Comparison of ENCODE assay signal across 12 cellular contexts in genomic region chr10:18666810-18667209, GRCh38. TPM values are rescaled to one million over a fixed set of nuclear protein-coding genes. Genes with fewer than 3 reads are reported as not detected.
DNase-seq lines count a peak whose midpoint lies in the region; ATAC-seq, FAIRE-seq and TF ChIP-seq lines count a peak whose summit lies in the region.
"Had no signal": no experiment of that assay in that cellular context is flagged by ENCODE, and none has a peak within 500 bp of the region (broad histone marks: within the 10 kb centered on the region; RNA-seq: fewer than 3 reads in every experiment).

No MANE protein-coding gene starts in this region.

- no peak overlapping the region for H3K56ac ChIP-seq in H1 (replicated peaks; ENCODE audit: insufficient read length, low read depth, low read length)

- H3K79me2 ChIP-seq in H1 (ENCODE audit: control insufficient read depth in 1 of 2, insufficient read depth in 2 of 2, low read length in 2 of 2) = peaks cover 22 to 88% of the 10 kb centered on the region in 2 experiments
- H3K79me2 ChIP-seq in HepG2 (ENCODE audit: insufficient read depth, low read length) = peaks cover 74% of the 10 kb centered on the region

- no peak overlapping the region for H4K91ac ChIP-seq in H1 (replicated peaks; ENCODE audit: insufficient read length, low read length)

- H2AK5ac ChIP-seq in H1 (ENCODE audit: low read depth, low read length) = no peak overlapping the region

- in situ Hi-C loops in HepG2 (cut with HindIII; ENCODE audit: extremely low pct_ligation_motif_present, low pct_unique_long_range_greater_than_20kb) = loop anchor here (25.0 kb wide), 1 partner anchor 1005 kb away; no protein-coding TSS in a partner anchor
- in situ Hi-C loops in transverse colon (cut with MboI; ENCODE audit: low pct_ligation_motif_present in 1 of 4, low pct_unique_long_range_greater_than_20kb in 1 of 4, low sequenced_read_pairs in 3 of 4) = no loop called here

- ATAC-seq in HepG2 (no peak), GM18868 (IDR thresholded peaks at IDR 0.05; ENCODE audit: unreplicated experiment) (no peak), body of pancreas (no peak), HG02678 (IDR thresholded peaks at IDR 0.05; ENCODE audit: unreplicated experiment) (no peak)

- H3K27ac ChIP-seq in H1 (ENCODE audit: low read depth, low read length) = no peak overlapping the region
- H3K27ac ChIP-seq in HepG2 (ENCODE audit: extremely low read length, insufficient read depth, low read length) = no peak overlapping the region
- H3K27ac ChIP-seq in body of pancreas = peak overlapping the region in 1 of 4 donors; percentile 29
- no peak overlapping the region for H3K27ac ChIP-seq in transverse colon

- peaks cover 0 to 30% (median 14%) of the 10 kb centered on the region in 4 experiments; a peak in 5 of 8 replicates for H3K36me3 ChIP-seq in H1 (ENCODE audit: control insufficient read depth in 2 of 4, insufficient read depth in 4 of 4, low read length in 3 of 4)
- peaks cover 14 to 37% of the 10 kb centered on the region in 2 experiments for H3K36me3 ChIP-seq in HepG2 (replicated peaks in 1 of 2; ENCODE audit: control insufficient read depth in 1 of 2, insufficient read depth in 2 of 2, low read length in 2 of 2)
- no peaks in the 10 kb centered on the region for H3K36me3 ChIP-seq in body of pancreas (replicated peaks in 1 of 2; ENCODE audit: insufficient read depth in 1 of 2, low read depth in 2 of 2)
- peaks cover 0 to 19% (median 5%) of the 10 kb centered on the region in 4 donors for H3K36me3 ChIP-seq in transverse colon

- intact Hi-C loops in HepG2 (cut with micrococcal nuclease; ENCODE audit: unreplicated experiment) = no loop called here
- intact Hi-C loops in body of pancreas (cut with DNase I) = no loop called here
- intact Hi-C loops in transverse colon (cut with DNase I; ENCODE audit: low total_unique reads) = no loop called here

- no peak overlapping the region for H2BK15ac ChIP-seq in H1 (ENCODE audit: low read length)

- TF ChIP-seq CTCF in AG04449 (IDR thresholded peaks at IDR 0.05; ENCODE audit: insufficient read depth, low read length, missing control alignments) (no peak), H1 (IDR thresholded peaks at IDR 0.05; ENCODE audit: control extremely low read depth in 1 of 3, insufficient read depth in 1 of 3, low read depth in 1 of 3, low read length in 3 of 3) (no peak), HepG2 (CRISPR knock-in tag; IDR thresholded peaks at IDR 0.05) (no peak), body of pancreas (IDR thresholded peaks at IDR 0.05) (no peak), transverse colon (IDR thresholded peaks at IDR 0.05) (no peak)

- H3K23me2 ChIP-seq in H1 (ENCODE audit: low read depth, low read length) = no peaks in the 10 kb centered on the region

- H3K9ac ChIP-seq in H1 (replicated peaks in 1 of 4; ENCODE audit: extremely low read depth in 1 of 4, low read depth in 3 of 4, low read length in 3 of 4) (no peak overlapping the region), HepG2 (ENCODE audit: insufficient read depth, low read depth, low read length) (no peak overlapping the region)

- peak overlapping the region; percentile 20 to 26; a peak in 1 of 4 replicates for H3K4me2 ChIP-seq in H1 (ENCODE audit: insufficient read depth in 1 of 2, low read depth in 2 of 2, low read length in 2 of 2)
- no peak overlapping the region for H3K4me2 ChIP-seq in HepG2 (ENCODE audit: low read depth, low read length)

- H3K27me3 ChIP-seq in H1 (replicated peaks in 1 of 4; ENCODE audit: control insufficient read depth in 3 of 4, extremely low read depth in 1 of 4, insufficient read depth in 3 of 4, low read length in 3 of 4) = no peaks in the 10 kb centered on the region
- no peaks in the 10 kb centered on the region for H3K27me3 ChIP-seq in HepG2 (ENCODE audit: control insufficient read depth in 1 of 2, insufficient read depth in 2 of 2, low read length in 2 of 2)
- no peaks in the 10 kb centered on the region for H3K27me3 ChIP-seq in body of pancreas
- H3K27me3 ChIP-seq in transverse colon = no peaks in the 10 kb centered on the region

- FAIRE-seq in H1 (lab: Jason Lieb, UNC) (no peak), HepG2 (lab: Jason Lieb, UNC) (no peak)

- POLR2A ChIA-PET in AG04449 (lab: Yijun Ruan, JAX) = no interaction called here
- POLR2A ChIA-PET in H1 (lab: Charles Lee; ENCODE audit: partially characterized antibody) = interaction anchor here (2.1 kb wide), 1 partner anchor 8 kb away, joined by 11 read pairs; the partner anchor contains the start of gene ARL5B
- POLR2A ChIA-PET in HepG2 (lab: Yijun Ruan, JAX) = interaction anchor here (1.0 to 1.7 kb wide), 3 partner anchors 18 to 57 kb away, joined by 3 to 5 read pairs (median 3); no protein-coding TSS in a partner anchor

- no peak overlapping the region; the same call in 1 of the 2 replicates for H2BK5ac ChIP-seq in H1 (ENCODE audit: low read depth, low read length)

- no peak overlapping the region for H4K8ac ChIP-seq in H1 (ENCODE audit: extremely low read depth, insufficient read depth, low read length)

- H3K9me3 ChIP-seq in H1 (ENCODE audit: insufficient read depth in 2 of 2, low read depth in 1 of 2, low read length in 1 of 2) (no peaks in the 10 kb centered on the region), HepG2 (ENCODE audit: low read length) (no peaks in the 10 kb centered on the region), body of pancreas (no peaks in the 10 kb centered on the region), transverse colon (no peaks in the 10 kb centered on the region)

- TF ChIP-seq EP300 in H1 (IDR thresholded peaks at IDR 0.05; ENCODE audit: borderline replicate concordance in 1 of 2, low read depth in 2 of 2, low read length in 2 of 2) = no peak
- TF ChIP-seq EP300 in HepG2 (IDR thresholded peaks at IDR 0.05; ENCODE audit: low read depth in 2 of 2, low read length in 2 of 2) = no peak
- TF ChIP-seq EP300 in HepG2 (CRISPR knock-in tag; IDR thresholded peaks at IDR 0.05; ENCODE audit: borderline replicate concordance) = no peak
- no peak for TF ChIP-seq EP300 in transverse colon (IDR thresholded peaks at IDR 0.05; ENCODE audit: low read depth)

- H2BK120ac ChIP-seq in H1 (replicated peaks; ENCODE audit: low read depth, low read length) = no peak overlapping the region

- H2BK20ac ChIP-seq in H1 (ENCODE audit: low read length) = no peak overlapping the region

- CTCF ChIA-PET in AG04449 (lab: Yijun Ruan, JAX) (no interaction called here), H1 (lab: Charles Lee; ENCODE audit: partially characterized antibody) (no interaction called here), HepG2 (lab: Yijun Ruan, JAX; ENCODE audit: low intra/inter-chr PET ratio, low total read pairs) (no interaction called here)

- peaks cover 7 to 11% of the 10 kb centered on the region in 2 experiments for H4K20me1 ChIP-seq in H1 (replicated peaks in 1 of 2; ENCODE audit: control insufficient read depth in 1 of 2, insufficient read depth in 2 of 2, low read length in 2 of 2)
- H4K20me1 ChIP-seq in HepG2 (ENCODE audit: insufficient read depth, low read length) = peaks cover 59% of the 10 kb centered on the region

- H3K4ac ChIP-seq in H1 (replicated peaks; ENCODE audit: insufficient read length, low read depth, low read length) = no peak overlapping the region

- H2BK12ac ChIP-seq in H1 (ENCODE audit: low read depth, low read length) = no peak overlapping the region

- DNase-seq in AG04449 (ENCODE audit: low read depth, low spot score) = peak; percentile 61
- DNase-seq in LHCN-M2 (ENCODE audit: low read depth) = peak; percentile 71
- DNase-seq in H1 (ENCODE audit: low read depth in 1 of 2, low spot score in 2 of 2) = no peak
- peak; percentile 36 for DNase-seq in HepG2 (ENCODE audit: low spot score)
- DNase-seq in body of pancreas = no peak
- DNase-seq in transverse colon = no peak
- DNase-seq: amygdala, erythroblast, KG1, NCI-H2171 had no signal

- TF ChIP-seq RAD21 in H1 (IDR thresholded peaks at IDR 0.05 in 1 of 2, conservative IDR thresholded peaks at IDR 0.05 in 1 of 2; ENCODE audit: low read depth in 2 of 2, low read length in 2 of 2) (no peak), HepG2 (CRISPR knock-in tag; IDR thresholded peaks at IDR 0.05) (no peak)

- H3K23ac ChIP-seq in H1 (ENCODE audit: insufficient read length) = no peak overlapping the region

- no peak overlapping the region; the same call in 1 of the 2 replicates for H3K4me3 ChIP-seq in AG04449 (ENCODE audit: low read depth, low read length)
- peak overlapping the region in 1 of 4 experiments; percentile 42; a peak in 1 of 8 replicates for H3K4me3 ChIP-seq in H1 (ENCODE audit: extremely low read depth in 1 of 4, insufficient read depth in 2 of 4, low read depth in 3 of 4, low read length in 4 of 4)
- H3K4me3 ChIP-seq in HepG2 (replicated peaks in 1 of 3; ENCODE audit: insufficient read depth in 1 of 3, low read depth in 2 of 3, low read length in 3 of 3) = no peak overlapping the region
- H3K4me3 ChIP-seq in body of pancreas = no peak overlapping the region
- no peak overlapping the region for H3K4me3 ChIP-seq in transverse colon

- H3K14ac ChIP-seq in H1 (ENCODE audit: insufficient read length) = no peak overlapping the region

- H3K79me1 ChIP-seq in H1 (ENCODE audit: low read depth, low read length) = peaks cover 7% of the 10 kb centered on the region; the same call in 1 of the 2 replicates

- no peak for TF ChIP-seq POLR2A in H1 (IDR thresholded peaks at IDR 0.05; ENCODE audit: control extremely low read depth in 1 of 2, low read depth in 2 of 2, low read length in 2 of 2)
- no peak for TF ChIP-seq POLR2A in HepG2 (IDR thresholded peaks at IDR 0.05; ENCODE audit: insufficient read depth in 1 of 2, low read depth in 2 of 2, low read length in 2 of 2)
- no peak for TF ChIP-seq POLR2A in body of pancreas (IDR thresholded peaks at IDR 0.05)
- no peak for TF ChIP-seq POLR2A in transverse colon (IDR thresholded peaks at IDR 0.05)

- 66% methylated on average over 2 of the region's 2 CpGs; no CpG with 5 or more reads in 1 of the 2 experiments for WGBS in H1 (ENCODE audit: extremely low coverage in 1 of 2, insufficient coverage in 1 of 2, insufficient read length in 1 of 2, insufficient replicate concordance in 2 of 2, low coverage in 1 of 2, low lambda C conversion rate in 2 of 2, missing lambda C conversion rate in 1 of 2), 2 experiments
- WGBS in HepG2 (ENCODE audit: low lambda C conversion rate) = 84% methylated on average over 2 of the region's 2 CpGs
- 48 to 56% methylated on average over 2 of the region's 2 CpGs for WGBS in body of pancreas, 2 donors
- WGBS in transverse colon (ENCODE audit: low coverage in 1 of 2), 2 donors = 66 to 76% methylated on average over 2 of the region's 2 CpGs

- H2AFZ ChIP-seq in H1 (ENCODE audit: low read length) = no peak overlapping the region
- no peak overlapping the region for H2AFZ ChIP-seq in HepG2 (ENCODE audit: low read length)

- H3K18ac ChIP-seq in H1 (ENCODE audit: extremely low read depth, low read length) = no peak overlapping the region

- peaks cover 0 to 18% (median 7%) of the 10 kb centered on the region in 4 experiments; a peak in 5 of 7 replicates for H3K4me1 ChIP-seq in H1 (replicated peaks in 1 of 4; ENCODE audit: control insufficient read depth in 3 of 4, insufficient read depth in 4 of 4, low read length in 3 of 4)
- H3K4me1 ChIP-seq in HepG2 (ENCODE audit: insufficient read depth, low read length) = peaks cover 61% of the 10 kb centered on the region
- H3K4me1 ChIP-seq in body of pancreas = peaks cover 59% of the 10 kb centered on the region
- peaks cover 0 to 23% (median 6%) of the 10 kb centered on the region in 4 donors for H3K4me1 ChIP-seq in transverse colon

- no peak overlapping the region for H4K5ac ChIP-seq in H1 (ENCODE audit: insufficient read length, low read depth, low read length)

- no TSS peak for BruUV-seq in HepG2 (replicated peaks; lab: Mats Ljungman, UMichigan)

RNA-seq across cellular contexts. Expression of gene ARL5B, which starts 7.6 kb away (rescaled TPM):
- total RNA-seq in LHCN-M2 (2014; rRNA removed) = 8.7 and 10.3 TPM in 2 replicates
- 1.9 TPM for polyA plus RNA-seq in LHCN-M2 (2012)
- total RNA-seq in H1 (2021; fragmentation: NEBNext Ultra II Directional; extraction: Animal tissue kit (Norgen Biotek cat#: 25700)) = 47.2 and 52.1 TPM in 2 replicates
- polyA plus RNA-seq in H1 (2011; rRNA removed) = 5.4 and 8.4 TPM in 2 replicates
- 11.3 TPM for polyA plus RNA-seq in H1 (2011; cell fraction: cytosol; rRNA removed)
- 5.7 TPM for polyA plus RNA-seq in H1 (2011; cell fraction: nucleus; rRNA removed)
- 7.2 to 22.2 TPM (median 9.9 TPM) in 4 replicates for polyA plus RNA-seq in H1 (2012, experiment 1 of 2)
- polyA plus RNA-seq in H1 (2012, experiment 2 of 2) = 1.7 TPM
- 33.7 TPM for polyA plus RNA-seq in H1 (2013, experiment 1 of 2)
- 30.2 TPM for polyA plus RNA-seq in H1 (2013, experiment 2 of 2)
- 22.1 and 32.4 TPM in 2 replicates for polyA minus RNA-seq in H1 (2011; rRNA and poly(A)+ RNA removed)
- polyA minus RNA-seq in H1 (2011; cell fraction: cytosol; rRNA and poly(A)+ RNA removed) = 18.1 TPM
- polyA minus RNA-seq in H1 (2011; cell fraction: nucleus; rRNA and poly(A)+ RNA removed) = 60.8 TPM
- 32.7 and 50.9 TPM in 2 replicates for total RNA-seq in HepG2 (2016; rRNA removed; fragmentation: Illumina TruSeq; extraction: Trizol)
- total RNA-seq in HepG2 (2016; cell fraction: cytosol; rRNA removed; fragmentation: Illumina TruSeq; extraction: Trizol; ENCODE audit: low read depth) = 1.9 and 2.0 TPM in 2 replicates
- 33.2 and 47.1 TPM in 2 replicates for total RNA-seq in HepG2 (2016; cell fraction: insoluble cytoplasmic fraction; rRNA removed; fragmentation: Illumina TruSeq; extraction: Trizol)
- 13.2 and 15.1 TPM in 2 replicates for total RNA-seq in HepG2 (2016; cell fraction: membrane; rRNA removed; fragmentation: Illumina TruSeq; extraction: Trizol)
- 46.9 and 47.2 TPM in 2 replicates for total RNA-seq in HepG2 (2016; cell fraction: nucleus; rRNA removed; fragmentation: Illumina TruSeq; extraction: Trizol)
- polyA plus RNA-seq in HepG2 (2011; rRNA removed) = 19.4 and 26.6 TPM in 2 replicates
- polyA plus RNA-seq in HepG2 (2011; cell fraction: cytosol; rRNA removed) = 6.7 and 13.3 TPM in 2 replicates
- 19.4 and 23.3 TPM in 2 replicates for polyA plus RNA-seq in HepG2 (2011; cell fraction: nucleus; rRNA removed)
- polyA plus RNA-seq in HepG2 (2012) = 27.3 and 31.3 TPM in 2 replicates
- 1.0 and 1.2 TPM in 2 replicates for polyA plus RNA-seq in HepG2 (2016; cell fraction: cytosol; fragmentation: Illumina TruSeq; extraction: Trizol; ENCODE audit: low read depth)
- 37.4 and 42.1 TPM in 2 replicates for polyA plus RNA-seq in HepG2 (2016; cell fraction: insoluble cytoplasmic fraction; fragmentation: Illumina TruSeq; extraction: Trizol; ENCODE audit: low read depth)
- 5.2 and 5.9 TPM in 2 replicates for polyA plus RNA-seq in HepG2 (2016; cell fraction: membrane; fragmentation: Illumina TruSeq; extraction: Trizol; ENCODE audit: low read depth)
- polyA plus RNA-seq in HepG2 (2016; cell fraction: nucleus; fragmentation: Illumina TruSeq; extraction: Trizol; ENCODE audit: insufficient read depth, low read depth) = 48.6 and 49.3 TPM in 2 replicates
- polyA minus RNA-seq in HepG2 (2011; rRNA and poly(A)+ RNA removed; ENCODE audit: low replicate concordance) = 3.5 and 13.6 TPM in 2 replicates
- polyA minus RNA-seq in HepG2 (2011; cell fraction: cytosol; rRNA and poly(A)+ RNA removed) = 39.7 and 46.7 TPM in 2 replicates
- polyA minus RNA-seq in HepG2 (2011; cell fraction: nucleus; rRNA and poly(A)+ RNA removed) = 68.9 and 74.0 TPM in 2 replicates
- 10 to 100 TPM in 1 of 2 donors, 1 to 10 TPM in 1; 8.6 to 13.8 TPM for total RNA-seq in body of pancreas
- 10 to 100 TPM; 15.8 to 24.1 (median 18.7) TPM for total RNA-seq in transverse colon

RNA-seq across cellular contexts. Expression of gene NSUN6, which starts 15.4 kb away (rescaled TPM):
- 7.2 and 9.3 TPM in 2 replicates for total RNA-seq in LHCN-M2 (2014; rRNA removed)
- 2.0 TPM for polyA plus RNA-seq in LHCN-M2 (2012)
- 12.9 and 14.4 TPM in 2 replicates for total RNA-seq in H1 (2021; fragmentation: NEBNext Ultra II Directional; extraction: Animal tissue kit (Norgen Biotek cat#: 25700))
- 4.7 and 5.9 TPM in 2 replicates for polyA plus RNA-seq in H1 (2011; rRNA removed)
- polyA plus RNA-seq in H1 (2011; cell fraction: cytosol; rRNA removed) = 7.8 TPM
- polyA plus RNA-seq in H1 (2011; cell fraction: nucleus; rRNA removed) = 4.7 TPM
- 7.5 to 11.4 TPM (median 8.0 TPM) in 4 replicates for polyA plus RNA-seq in H1 (2012, experiment 1 of 2)
- 0.56 TPM for polyA plus RNA-seq in H1 (2012, experiment 2 of 2)
- 13.9 TPM for polyA plus RNA-seq in H1 (2013, experiment 1 of 2)
- polyA plus RNA-seq in H1 (2013, experiment 2 of 2) = 11.5 TPM
- 11.4 and 14.3 TPM in 2 replicates for polyA minus RNA-seq in H1 (2011; rRNA and poly(A)+ RNA removed)
- 7.9 TPM for polyA minus RNA-seq in H1 (2011; cell fraction: cytosol; rRNA and poly(A)+ RNA removed)
- 30.2 TPM for polyA minus RNA-seq in H1 (2011; cell fraction: nucleus; rRNA and poly(A)+ RNA removed)
- total RNA-seq in HepG2 (2016; rRNA removed; fragmentation: Illumina TruSeq; extraction: Trizol) = 15.6 and 17.2 TPM in 2 replicates
- 6.3 and 6.6 TPM in 2 replicates for total RNA-seq in HepG2 (2016; cell fraction: cytosol; rRNA removed; fragmentation: Illumina TruSeq; extraction: Trizol; ENCODE audit: low read depth)
- total RNA-seq in HepG2 (2016; cell fraction: insoluble cytoplasmic fraction; rRNA removed; fragmentation: Illumina TruSeq; extraction: Trizol) = 16.0 and 16.7 TPM in 2 replicates
- 7.7 and 8.6 TPM in 2 replicates for total RNA-seq in HepG2 (2016; cell fraction: membrane; rRNA removed; fragmentation: Illumina TruSeq; extraction: Trizol)
- 27.1 and 28.7 TPM in 2 replicates for total RNA-seq in HepG2 (2016; cell fraction: nucleus; rRNA removed; fragmentation: Illumina TruSeq; extraction: Trizol)
- 19.3 and 19.6 TPM in 2 replicates for polyA plus RNA-seq in HepG2 (2011; rRNA removed)
- polyA plus RNA-seq in HepG2 (2011; cell fraction: cytosol; rRNA removed) = 4.8 and 7.9 TPM in 2 replicates
- polyA plus RNA-seq in HepG2 (2011; cell fraction: nucleus; rRNA removed) = 35.5 and 54.9 TPM in 2 replicates
- 16.8 and 17.5 TPM in 2 replicates for polyA plus RNA-seq in HepG2 (2012)
- polyA plus RNA-seq in HepG2 (2016; cell fraction: cytosol; fragmentation: Illumina TruSeq; extraction: Trizol; ENCODE audit: low read depth) = 0.74 and 0.86 TPM in 2 replicates
- polyA plus RNA-seq in HepG2 (2016; cell fraction: insoluble cytoplasmic fraction; fragmentation: Illumina TruSeq; extraction: Trizol; ENCODE audit: low read depth) = 10.7 and 14.7 TPM in 2 replicates
- polyA plus RNA-seq in HepG2 (2016; cell fraction: membrane; fragmentation: Illumina TruSeq; extraction: Trizol; ENCODE audit: low read depth) = 2.3 and 2.6 TPM in 2 replicates
- polyA plus RNA-seq in HepG2 (2016; cell fraction: nucleus; fragmentation: Illumina TruSeq; extraction: Trizol; ENCODE audit: insufficient read depth, low read depth) = 31.5 and 36.7 TPM in 2 replicates
- 5.9 and 10.4 TPM in 2 replicates for polyA minus RNA-seq in HepG2 (2011; rRNA and poly(A)+ RNA removed; ENCODE audit: low replicate concordance)
- 8.7 and 9.6 TPM in 2 replicates for polyA minus RNA-seq in HepG2 (2011; cell fraction: cytosol; rRNA and poly(A)+ RNA removed)
- 82.9 and 109 TPM in 2 replicates for polyA minus RNA-seq in HepG2 (2011; cell fraction: nucleus; rRNA and poly(A)+ RNA removed)
- total RNA-seq in body of pancreas = 10 to 100 TPM; 19.5 to 21.4 TPM
- total RNA-seq in transverse colon = 10 to 100 TPM in 3 of 4 donors, 1 to 10 TPM in 1; 8.6 to 69.3 (median 15.4) TPM

Comparison
In these comparisons a context has a peak if more than half of its experiments do, and no peak if none do; other contexts are left out.
1. DNase-seq: peak in AG04449 (single experiment), LHCN-M2 (single experiment) and HepG2 (single experiment); none in H1 (0 of 2), body of pancreas (0 of 4) and transverse colon (single experiment).